Comparison of ENCODE assay signal across 9 cellular contexts in the genomic region with DNA sequence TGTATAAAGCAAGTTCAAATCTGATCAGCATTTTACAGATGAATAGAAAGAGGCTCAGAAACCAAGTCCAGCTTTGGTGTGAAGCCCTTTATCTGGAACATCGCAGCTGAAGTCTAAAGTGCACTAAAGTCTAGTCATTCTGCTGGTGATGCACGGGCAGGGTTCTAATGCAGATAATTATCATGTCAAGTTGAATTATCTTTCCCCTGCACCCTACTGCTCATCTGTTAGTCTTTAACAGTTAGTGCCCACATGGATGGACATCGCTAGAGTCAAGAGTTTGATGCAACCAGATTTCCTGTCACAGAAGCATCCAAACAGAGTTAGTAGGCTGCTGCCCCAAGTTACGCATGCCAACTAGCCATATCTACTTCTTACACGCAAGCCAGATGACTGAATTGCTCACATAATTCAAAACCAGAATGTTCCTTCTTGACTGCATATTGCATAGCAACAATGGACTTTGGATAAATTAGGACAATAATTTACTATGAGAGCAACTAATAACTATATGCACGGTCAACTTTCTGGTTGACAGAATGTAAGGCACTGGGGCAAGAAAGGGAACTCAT. TPM values are rescaled to one million over a fixed set of nuclear protein-coding genes. Genes with fewer than 3 reads are reported as not detected.
DNase-seq lines count a peak whose midpoint lies in the region; ATAC-seq and TF ChIP-seq lines count a peak whose summit lies in the region.
"Had no signal": no experiment of that assay in that cellular context is flagged by ENCODE, and none has a peak within 500 bp of the region (broad histone marks: within the 10 kb centered on the region; RNA-seq: fewer than 3 reads in every experiment).

No MANE protein-coding gene starts in this region.

- H3K27me3 ChIP-seq in SU-DHL-6 (ENCODE audit: low read length) (no peaks in the 10 kb centered on the region), fibroblast of lung (ENCODE audit: control insufficient read depth, insufficient read depth, low read length) (peaks cover 2% of the 10 kb centered on the region)

- no peak for TF ChIP-seq CTCF in SU-DHL-6 (IDR thresholded peaks at IDR 0.05; ENCODE audit: insufficient read depth, low read length, poor library complexity, severe bottlenecking)
- TF ChIP-seq CTCF in fibroblast of lung (conservative IDR thresholded peaks at IDR 0.05 in 1 of 2, IDR thresholded peaks at IDR 0.05 in 1 of 2; ENCODE audit: low read depth in 1 of 2, low read length in 2 of 2): no peak

- H4K20me1 ChIP-seq in SU-DHL-6 (ENCODE audit: low read depth, low read length) (peaks cover 20% of the 10 kb centered on the region; the same call in 1 of the 2 replicates), fibroblast of lung (ENCODE audit: control insufficient read depth, extremely low read depth, insufficient read depth, low read length) (no peaks in the 10 kb centered on the region)

- H3F3A ChIP-seq in SU-DHL-6 (ENCODE audit: insufficient read depth): peaks cover 7% of the 10 kb centered on the region

- peak overlapping the region; percentile 47 for H3K4me3 Mint-ChIP-seq in activated naive CD4-positive, alpha-beta T cell treated with anti-CD3 and anti-CD28 coated beads for 36 hours
- peak overlapping the region; percentile 64 for H3K4me3 Mint-ChIP-seq in stimulated activated naive CD8-positive, alpha-beta T cell treated with anti-CD3 and anti-CD28 coated beads, Interleukin-15, amount 100 ng/mL, for 72 hours

- H3K4me1 Mint-ChIP-seq in activated naive CD4-positive, alpha-beta T cell treated with anti-CD3 and anti-CD28 coated beads for 36 hours (ENCODE audit: low read depth): peaks cover 31% of the 10 kb centered on the region
- peaks cover 29% of the 10 kb centered on the region for H3K4me1 Mint-ChIP-seq in stimulated activated naive CD8-positive, alpha-beta T cell treated with anti-CD3 and anti-CD28 coated beads, Interleukin-15, amount 100 ng/mL, for 72 hours

- no peaks in the 10 kb centered on the region for H3K9me2 ChIP-seq in SU-DHL-6 (replicated peaks; ENCODE audit: insufficient read depth, low read length)

- no peak for ATAC-seq in stimulated activated naive CD8-positive, alpha-beta T cell treated with anti-CD3 and anti-CD28 coated beads, Interleukin-15, amount 100 ng/mL, for 72 hours
- ATAC-seq in Right ventricle myocardium inferior: no peak
- ATAC-seq in GM21360 (IDR thresholded peaks at IDR 0.05; ENCODE audit: unreplicated experiment): no peak

- CTCF ChIA-PET in activated naive CD4-positive, alpha-beta T cell treated with anti-CD3 and anti-CD28 coated beads for 36 hours (lab: Charles Lee): interaction anchor here (0.6 to 1.3 kb wide), 5 partner anchors 14 to 821 kb away, joined by 3 to 4 read pairs (median 3); a partner anchor contains a TSS

- H3K4me3 ChIP-seq in SU-DHL-6 (ENCODE audit: insufficient read depth, low read length, poor library complexity, severe bottlenecking): no peak overlapping the region
- no peak overlapping the region for H3K4me3 ChIP-seq in fibroblast of lung (replicated peaks in 1 of 4; ENCODE audit: control extremely low read depth in 1 of 4, insufficient read depth in 1 of 4, low read depth in 3 of 4, low read length in 4 of 4)

- H3K4me1 ChIP-seq in fibroblast of lung (ENCODE audit: control insufficient read depth, extremely low read depth, insufficient read depth, low read length): peaks cover 5% of the 10 kb centered on the region

- peaks cover 3% of the 10 kb centered on the region for H3K27me3 Mint-ChIP-seq in activated naive CD4-positive, alpha-beta T cell treated with anti-CD3 and anti-CD28 coated beads for 36 hours (ENCODE audit: low read depth)
- peaks cover 15% of the 10 kb centered on the region for H3K27me3 Mint-ChIP-seq in stimulated activated naive CD8-positive, alpha-beta T cell treated with anti-CD3 and anti-CD28 coated beads, Interleukin-15, amount 100 ng/mL, for 72 hours

- peaks cover 19% of the 10 kb centered on the region for H3K36me3 Mint-ChIP-seq in activated naive CD4-positive, alpha-beta T cell treated with anti-CD3 and anti-CD28 coated beads for 36 hours (ENCODE audit: low read depth)

- H3K9me3 ChIP-seq in SU-DHL-6 (ENCODE audit: insufficient read depth, low read length): no peaks in the 10 kb centered on the region
- no peaks in the 10 kb centered on the region for H3K9me3 ChIP-seq in fibroblast of lung (ENCODE audit: control insufficient read depth, insufficient read depth, low read depth, low read length)

- H3K27ac ChIP-seq in SU-DHL-6 (ENCODE audit: low read depth, low read length) (no peak overlapping the region), fibroblast of lung (ENCODE audit: insufficient read depth, low read length) (no peak overlapping the region)

- H3K27ac Mint-ChIP-seq in activated naive CD4-positive, alpha-beta T cell treated with anti-CD3 and anti-CD28 coated beads for 36 hours: no peak overlapping the region
- no peak overlapping the region for H3K27ac Mint-ChIP-seq in stimulated activated naive CD8-positive, alpha-beta T cell treated with anti-CD3 and anti-CD28 coated beads, Interleukin-15, amount 100 ng/mL, for 72 hours

- intact Hi-C loops in activated naive CD4-positive, alpha-beta T cell treated with anti-CD3 and anti-CD28 coated beads for 36 hours (cut with micrococcal nuclease): loop anchor here (1.0 to 5.0 kb wide), 8 partner anchors 17 to 722 kb away; a partner anchor contains a TSS
- intact Hi-C loops in Right ventricle myocardium inferior (cut with DNase I): loop anchor here (5.0 kb wide), 2 partner anchors 53 to 188 kb away; no protein-coding TSS in a partner anchor

- peak overlapping the region; percentile 8; the same call in 1 of the 2 replicates for H3K9ac ChIP-seq in SU-DHL-6 (ENCODE audit: low read length)
- no peak overlapping the region for H3K9ac ChIP-seq in fibroblast of lung (ENCODE audit: insufficient read depth, low read length)

- no peaks in the 10 kb centered on the region for H3K9me3 Mint-ChIP-seq in activated naive CD4-positive, alpha-beta T cell treated with anti-CD3 and anti-CD28 coated beads for 36 hours
- H3K9me3 Mint-ChIP-seq in stimulated activated naive CD8-positive, alpha-beta T cell treated with anti-CD3 and anti-CD28 coated beads, Interleukin-15, amount 100 ng/mL, for 72 hours: no peaks in the 10 kb centered on the region

- H2AFZ ChIP-seq in SU-DHL-6 (ENCODE audit: low read depth, low read length, severe bottlenecking) (peak overlapping the region; percentile 66), fibroblast of lung (ENCODE audit: low read length) (peak overlapping the region; percentile 1)

- peaks cover 34% of the 10 kb centered on the region for H3K79me2 ChIP-seq in SU-DHL-6 (ENCODE audit: insufficient read depth, low read length)
- peaks cover 32% of the 10 kb centered on the region for H3K79me2 ChIP-seq in fibroblast of lung (ENCODE audit: control insufficient read depth, insufficient read depth, low read length)

- peak overlapping the region; percentile 50 for H3K4me2 ChIP-seq in SU-DHL-6 (ENCODE audit: low read depth, low read length, poor library complexity, severe bottlenecking)
- H3K4me2 ChIP-seq in fibroblast of lung (ENCODE audit: extremely low read depth, insufficient read depth, low read length): peak overlapping the region; percentile 58

- no peak for DNase-seq in activated naive CD4-positive, alpha-beta T cell treated with anti-CD3 and anti-CD28 coated beads for 36 hours
- no peak for DNase-seq in activated naive CD4-positive, alpha-beta T cell treated with Interleukin-2 at 50 U/mL for 16 hours
- DNase-seq in fibroblast of lung (ENCODE audit: low read depth in 2 of 2) (no peak), Right ventricle myocardium inferior (ENCODE audit: missing footprints) (no peak), NCI-H2196 (lab: John Stamatoyannopoulos, UW; ENCODE audit: unreplicated experiment) (no peak)
- no peak for DNase-seq in stimulated activated naive CD8-positive, alpha-beta T cell treated with anti-CD3 and anti-CD28 coated beads, Interleukin-15, amount 100 ng/mL, for 72 hours
- DNase-seq: cortex of kidney had no signal

- H3K36me3 ChIP-seq in SU-DHL-6 (ENCODE audit: low read length) (peaks cover 7% of the 10 kb centered on the region; the same call in 1 of the 2 replicates), fibroblast of lung (ENCODE audit: control insufficient read depth, insufficient read depth, low read length) (no peaks in the 10 kb centered on the region)

RNA-seq across cellular contexts. Expression of a gene that starts 1.6 kb away (rescaled TPM):
- total RNA-seq in activated naive CD4-positive, alpha-beta T cell treated with anti-CD3 and anti-CD28 coated beads for 36 hours: 100 to 1,000 TPM; 136 to 140 TPM
- total RNA-seq in fibroblast of lung (113 and 128 TPM in 2 replicates), Right ventricle myocardium inferior (62.3 TPM)
- 162 and 203 TPM in 2 replicates for polyA plus RNA-seq in fibroblast of lung
- 147 and 199 TPM in 2 replicates for polyA plus RNA-seq in fibroblast of lung (2012)
- polyA minus RNA-seq in fibroblast of lung (ENCODE audit: low replicate concordance): 30.6 and 39.8 TPM in 2 replicates

RNA-seq across cellular contexts. Expression of a gene that starts 17.8 kb away (rescaled TPM):
- 1 to 10 TPM; 1.0 to 1.1 TPM for total RNA-seq in activated naive CD4-positive, alpha-beta T cell treated with anti-CD3 and anti-CD28 coated beads for 36 hours
- 11.6 and 12.2 TPM in 2 replicates for total RNA-seq in fibroblast of lung
- 7.6 and 8.2 TPM in 2 replicates for polyA plus RNA-seq in fibroblast of lung
- 6.0 and 6.4 TPM in 2 replicates for polyA plus RNA-seq in fibroblast of lung (2012)
- 15.2 and 16.2 TPM in 2 replicates for polyA minus RNA-seq in fibroblast of lung (ENCODE audit: low replicate concordance)
- total RNA-seq in Right ventricle myocardium inferior: 8.4 TPM

RNA-seq across cellular contexts. Expression of a gene that starts 56.8 kb away (rescaled TPM):
- total RNA-seq in activated naive CD4-positive, alpha-beta T cell treated with anti-CD3 and anti-CD28 coated beads for 36 hours: not detected
- total RNA-seq in fibroblast of lung (not detected in 2 replicates), Right ventricle myocardium inferior (1.9 TPM)
- polyA plus RNA-seq in fibroblast of lung: not detected in 2 replicates
- polyA plus RNA-seq in fibroblast of lung (2012): not detected in 2 replicates
- polyA minus RNA-seq in fibroblast of lung (ENCODE audit: low replicate concordance): not detected in 2 replicates
